ENCODE assay signal across 34 cellular contexts in genomic region chr11:117461396-117462182, GRCh38.
"Had no signal": no experiment of that assay in that cellular context is flagged by ENCODE, and none has a peak within 500 bp of the region (broad histone marks: within the 10 kb centered on the region; RNA-seq: fewer than 3 reads in every experiment).

No MANE protein-coding gene starts in this region.

- DNase-seq: activated B cell treated with CpG ODN at 0.5 μM for 24 hours; activated CD4-positive, alpha-beta memory T cell treated with anti-CD3 and anti-CD28 coated beads for 36 hours; activated CD4-positive, alpha-beta T cell treated with anti-CD3 and anti-CD28 coated beads, Interleukin-2, amount 10 ng/mL, durations not matched to agents 24 days and 14 days; activated CD8-positive, alpha-beta memory T cell treated with anti-CD3 and anti-CD28 coated beads, Interleukin-2, amount 10 ng/mL, durations not matched to agents 7 days and 5 days; activated CD8-positive, alpha-beta memory T cell treated with anti-CD3 and anti-CD28 coated beads, Interleukin-2, amount 50 U/mL, for 4 hours; activated CD8-positive, alpha-beta T cell treated with anti-CD3 and anti-CD28 coated beads, Interleukin-2, amount 10 ng/mL, durations not matched to agents 7 days and 5 days; activated effector memory CD4-positive, alpha-beta T cell treated with anti-CD3 and anti-CD28 coated beads, Interleukin-2, amount 50 U/mL, for 16 hours; activated naive CD4-positive, alpha-beta T cell treated with anti-CD3 and anti-CD28 coated beads for 36 hours; activated naive CD8-positive, alpha-beta T cell treated with anti-CD3 and anti-CD28 coated beads for 36 hours; activated naive CD8-positive, alpha-beta T cell treated with anti-CD3 and anti-CD28 coated beads, Interleukin-2, amount 50 U/mL, for 24 hours; activated T-cell treated with anti-CD3 and anti-CD28 coated beads, Interleukin-2, amount 50 U/mL, for 1 hour; activated T-cell treated with anti-CD3 and anti-CD28 coated beads, Interleukin-2, amount 50 U/mL, for 72 hours; adrenal gland; amygdala; central memory CD4-positive, alpha-beta T cell; cerebellar nuclear complex; colonic mucosa; dorsolateral prefrontal cortex; effector memory CD4-positive, alpha-beta T cell; endodermal cell; foreskin fibroblast; head of caudate nucleus; T-helper 1 cell; T-helper 17 cell; T1000; WERI-Rb-1 had no signal

- H3K9me3 Mint-ChIP-seq: activated B cell treated with CpG ODN at 0.5 μM for 24 hours; activated CD4-positive, alpha-beta memory T cell treated with anti-CD3 and anti-CD28 coated beads for 36 hours; activated CD4-positive, alpha-beta T cell treated with anti-CD3 and anti-CD28 coated beads, Interleukin-2, amount 10 ng/mL, durations not matched to agents 24 days and 14 days; activated naive CD4-positive, alpha-beta T cell treated with anti-CD3 and anti-CD28 coated beads for 36 hours; activated naive CD4-positive, alpha-beta T cell treated with anti-CD3 and anti-CD28 coated beads, Interleukin-2, amount 50 U/mL, for 24 hours; activated naive CD8-positive, alpha-beta T cell treated with anti-CD3 and anti-CD28 coated beads for 36 hours; activated naive CD8-positive, alpha-beta T cell treated with anti-CD3 and anti-CD28 coated beads, Interleukin-2, amount 50 U/mL, for 24 hours; activated T-cell treated with anti-CD3 and anti-CD28 coated beads, Interleukin-2, amount 50 U/mL, for 72 hours; activated T-helper 2 cell treated with anti-CD3 and anti-CD28 coated beads, Interferon-gamma antibody, Interleukin-2, Interleukin-4, amounts not matched to agents 10 μg/mL and 5 μg/mL and 100 μg/mL, durations not matched to agents 14 hours and 24 hours and 36 hours; brain; endodermal cell; T-helper 2 cell treated with Interferon-gamma antibody and Interleukin-4, amounts not matched to agents 5 μg/mL and 100 μg/mL, for 36 hours had no signal

- H3K27me3 Mint-ChIP-seq: activated B cell treated with CpG ODN at 0.5 μM for 24 hours; activated CD4-positive, alpha-beta memory T cell treated with anti-CD3 and anti-CD28 coated beads for 36 hours; activated CD4-positive, alpha-beta T cell treated with anti-CD3 and anti-CD28 coated beads, Interleukin-2, amount 10 ng/mL, durations not matched to agents 24 days and 14 days; activated CD8-positive, alpha-beta memory T cell treated with anti-CD3 and anti-CD28 coated beads, Interleukin-2, amount 10 ng/mL, durations not matched to agents 7 days and 5 days; activated naive CD4-positive, alpha-beta T cell treated with anti-CD3 and anti-CD28 coated beads, Interleukin-2, amount 50 U/mL, for 24 hours; activated naive CD8-positive, alpha-beta T cell treated with anti-CD3 and anti-CD28 coated beads for 36 hours; activated naive CD8-positive, alpha-beta T cell treated with anti-CD3 and anti-CD28 coated beads, Interleukin-2, amount 50 U/mL, for 24 hours had no signal

- H3K9me3 ChIP-seq: adrenal gland, breast epithelium, colonic mucosa had no signal

- H3K27me3 ChIP-seq: adrenal gland, breast epithelium, cardiac muscle cell, colonic mucosa, dorsolateral prefrontal cortex had no signal

- H3K27ac Mint-ChIP-seq: activated B cell treated with CpG ODN at 0.5 μM for 24 hours; activated CD4-positive, alpha-beta memory T cell treated with anti-CD3 and anti-CD28 coated beads for 36 hours; activated CD4-positive, alpha-beta T cell treated with anti-CD3 and anti-CD28 coated beads, Interleukin-2, amount 10 ng/mL, durations not matched to agents 24 days and 14 days; activated CD8-positive, alpha-beta memory T cell treated with anti-CD3 and anti-CD28 coated beads, Interleukin-2, amount 10 ng/mL, durations not matched to agents 7 days and 5 days; activated CD8-positive, alpha-beta T cell treated with anti-CD3 and anti-CD28 coated beads, Interleukin-2, amount 10 ng/mL, durations not matched to agents 7 days and 5 days; activated naive CD4-positive, alpha-beta T cell treated with anti-CD3 and anti-CD28 coated beads for 36 hours; activated naive CD4-positive, alpha-beta T cell treated with anti-CD3 and anti-CD28 coated beads, Interleukin-2, amount 50 U/mL, for 24 hours; activated naive CD8-positive, alpha-beta T cell treated with anti-CD3 and anti-CD28 coated beads for 36 hours; activated naive CD8-positive, alpha-beta T cell treated with anti-CD3 and anti-CD28 coated beads, Interleukin-2, amount 50 U/mL, for 24 hours; activated T-cell treated with anti-CD3 and anti-CD28 coated beads, Interleukin-2, amount 50 U/mL, for 72 hours; activated T-helper 2 cell treated with anti-CD3 and anti-CD28 coated beads, Interferon-gamma antibody, Interleukin-2, Interleukin-4, amounts not matched to agents 10 μg/mL and 5 μg/mL and 100 μg/mL, durations not matched to agents 14 hours and 24 hours and 36 hours; endodermal cell; T-helper 17 cell; T-helper 2 cell treated with Interferon-gamma antibody and Interleukin-4, amounts not matched to agents 5 μg/mL and 100 μg/mL, for 36 hours had no signal

- H3K4me3 ChIP-seq: adrenal gland, breast epithelium, cardiac muscle cell, colonic mucosa, dorsolateral prefrontal cortex had no signal

- H3K4me1 ChIP-seq: adrenal gland, breast epithelium, colonic mucosa had no signal

- H3K4me3 Mint-ChIP-seq: activated B cell treated with CpG ODN at 0.5 μM for 24 hours; activated CD4-positive, alpha-beta memory T cell treated with anti-CD3 and anti-CD28 coated beads for 36 hours; activated CD4-positive, alpha-beta T cell treated with anti-CD3 and anti-CD28 coated beads, Interleukin-2, amount 10 ng/mL, durations not matched to agents 24 days and 14 days; activated CD8-positive, alpha-beta memory T cell treated with anti-CD3 and anti-CD28 coated beads, Interleukin-2, amount 10 ng/mL, durations not matched to agents 7 days and 5 days; activated CD8-positive, alpha-beta T cell treated with anti-CD3 and anti-CD28 coated beads, Interleukin-2, amount 10 ng/mL, durations not matched to agents 7 days and 5 days; activated naive CD4-positive, alpha-beta T cell treated with anti-CD3 and anti-CD28 coated beads for 36 hours; activated naive CD4-positive, alpha-beta T cell treated with anti-CD3 and anti-CD28 coated beads, Interleukin-2, amount 50 U/mL, for 24 hours; activated naive CD8-positive, alpha-beta T cell treated with anti-CD3 and anti-CD28 coated beads for 36 hours; activated naive CD8-positive, alpha-beta T cell treated with anti-CD3 and anti-CD28 coated beads, Interleukin-2, amount 50 U/mL, for 24 hours; activated T-cell treated with anti-CD3 and anti-CD28 coated beads, Interleukin-2, amount 50 U/mL, for 72 hours; brain; endodermal cell; T-helper 17 cell; T-helper 2 cell treated with Interferon-gamma antibody and Interleukin-4, amounts not matched to agents 5 μg/mL and 100 μg/mL, for 36 hours had no signal

- H3K4me1 Mint-ChIP-seq: activated CD4-positive, alpha-beta T cell treated with anti-CD3 and anti-CD28 coated beads, Interleukin-2, amount 10 ng/mL, durations not matched to agents 24 days and 14 days; activated naive CD4-positive, alpha-beta T cell treated with anti-CD3 and anti-CD28 coated beads, Interleukin-2, amount 50 U/mL, for 24 hours; activated naive CD8-positive, alpha-beta T cell treated with anti-CD3 and anti-CD28 coated beads for 36 hours had no signal

- H3K36me3 ChIP-seq: adrenal gland, breast epithelium, cardiac muscle cell, colonic mucosa, WERI-Rb-1 had no signal

- ATAC-seq: activated CD4-positive, CD25-positive, alpha-beta regulatory T cell treated with anti-CD3 and anti-CD28 coated beads, Interleukin-2, amount 50 U/mL, for 24 hours; activated CD8-positive, alpha-beta memory T cell treated with anti-CD3 and anti-CD28 coated beads, Interleukin-2, amount 10 ng/mL, durations not matched to agents 7 days and 5 days; activated CD8-positive, alpha-beta T cell treated with anti-CD3 and anti-CD28 coated beads, Interleukin-2, amount 10 ng/mL, durations not matched to agents 7 days and 5 days; activated naive CD8-positive, alpha-beta T cell treated with anti-CD3 and anti-CD28 coated beads, Interleukin-2, amount 50 U/mL, for 24 hours; activated T-cell treated with anti-CD3 and anti-CD28 coated beads, Interleukin-2, amount 50 U/mL, for 72 hours; esophagus mucosa; T-helper 17 cell had no signal

- H3K27ac ChIP-seq: adrenal gland, breast epithelium, cardiac muscle cell, colonic mucosa, dorsolateral prefrontal cortex, WERI-Rb-1 had no signal

- H3K36me3 Mint-ChIP-seq: activated CD4-positive, alpha-beta memory T cell treated with anti-CD3 and anti-CD28 coated beads for 36 hours; activated CD8-positive, alpha-beta memory T cell treated with anti-CD3 and anti-CD28 coated beads, Interleukin-2, amount 10 ng/mL, durations not matched to agents 7 days and 5 days; activated naive CD4-positive, alpha-beta T cell treated with anti-CD3 and anti-CD28 coated beads, Interleukin-2, amount 50 U/mL, for 24 hours; activated naive CD8-positive, alpha-beta T cell treated with anti-CD3 and anti-CD28 coated beads for 36 hours had no signal
